ENCODE assay signal across 13 cellular contexts in genomic region chr3:30650348-30650995, GRCh38. TPM values are rescaled to one million over a fixed set of nuclear protein-coding genes. Genes with fewer than 3 reads are reported as not detected.
DNase-seq lines count a peak whose midpoint lies in the region; ATAC-seq and TF ChIP-seq lines count a peak whose summit lies in the region.
"Had no signal": no experiment of that assay in that cellular context is flagged by ENCODE, and none has a peak within 500 bp of the region (broad histone marks: within the 10 kb centered on the region; RNA-seq: fewer than 3 reads in every experiment).

No MANE protein-coding gene starts in this region.

- H3K79me2 ChIP-seq in SU-DHL-6 (ENCODE audit: insufficient read depth, low read length): peaks cover 8% of the 10 kb centered on the region

- no peak for TF ChIP-seq POLR2A in esophagus muscularis mucosa (IDR thresholded peaks at IDR 0.05; ENCODE audit: low read depth)

- no peak overlapping the region for H2AFZ ChIP-seq in SU-DHL-6 (ENCODE audit: low read depth, low read length, severe bottlenecking)

- H3K9me3 Mint-ChIP-seq in activated CD4-positive, alpha-beta T cell treated with anti-CD3 and anti-CD28 coated beads, Interleukin-2, amount 10 ng/mL, durations not matched to agents 7 days and 5 days: no peaks in the 10 kb centered on the region
- peaks cover 3% of the 10 kb centered on the region for H3K9me3 Mint-ChIP-seq in stimulated activated memory B cell treated with anti-CD40 and anti-IgM and Interleukin-4, amounts not matched to agents 10 μg/mL and 1 μg/mL and 100 μg/mL, for 72 hours

- no peak for TF ChIP-seq CTCF in SU-DHL-6 (IDR thresholded peaks at IDR 0.05; ENCODE audit: insufficient read depth, low read length, poor library complexity, severe bottlenecking)
- no peak for TF ChIP-seq CTCF in esophagus muscularis mucosa (IDR thresholded peaks at IDR 0.05)

- no peak for DNase-seq in activated CD4-positive, alpha-beta T cell treated with anti-CD3 and anti-CD28 coated beads, Interleukin-2, amount 10 ng/mL, durations not matched to agents 7 days and 5 days
- DNase-seq in activated CD4-positive, alpha-beta T cell treated with anti-CD3 and anti-CD28 coated beads, Interleukin-2, amount 50 U/mL, for 48 hours: no peak
- DNase-seq in esophagus muscularis mucosa (ENCODE audit: extremely low spot score) (no peak), NCI-H226 (no peak), medulla oblongata (ENCODE audit: extremely low spot score) (no peak), COLO829 (ENCODE audit: low spot score) (no peak)
- DNase-seq: DND-41, H7, NCI-H446, retina, tibial artery had no signal

- POLR2A ChIA-PET in activated CD4-positive, alpha-beta T cell treated with anti-CD3 and anti-CD28 coated beads, Interleukin-2, amount 10 ng/mL, durations not matched to agents 7 days and 5 days (lab: Charles Lee): no interaction called here

- no peaks in the 10 kb centered on the region for H4K20me1 ChIP-seq in SU-DHL-6 (ENCODE audit: low read depth, low read length)

- ATAC-seq in stimulated activated memory B cell treated with anti-CD40 and anti-IgM and Interleukin-4, amounts not matched to agents 10 μg/mL and 1 μg/mL and 100 μg/mL, for 72 hours: no peak

- H3F3A ChIP-seq in SU-DHL-6 (ENCODE audit: insufficient read depth): peaks cover 16% of the 10 kb centered on the region

- no peaks in the 10 kb centered on the region for H3K9me2 ChIP-seq in SU-DHL-6 (replicated peaks; ENCODE audit: insufficient read depth, low read length)

- intact Hi-C loops in esophagus muscularis mucosa (cut with DNase I): no loop called here

- peaks cover 96% of the 10 kb centered on the region for H3K4me1 Mint-ChIP-seq in activated CD4-positive, alpha-beta T cell treated with anti-CD3 and anti-CD28 coated beads, Interleukin-2, amount 10 ng/mL, durations not matched to agents 7 days and 5 days
- peaks cover 78% of the 10 kb centered on the region for H3K4me1 Mint-ChIP-seq in stimulated activated memory B cell treated with anti-CD40 and anti-IgM and Interleukin-4, amounts not matched to agents 10 μg/mL and 1 μg/mL and 100 μg/mL, for 72 hours

- H3K4me1 ChIP-seq in esophagus muscularis mucosa: peaks cover 48 to 77% (median 68%) of the 10 kb centered on the region in 4 donors

- peak overlapping the region; percentile 60 for H3K27ac Mint-ChIP-seq in activated CD4-positive, alpha-beta T cell treated with anti-CD3 and anti-CD28 coated beads, Interleukin-2, amount 10 ng/mL, durations not matched to agents 7 days and 5 days
- peak overlapping the region; percentile 98 for H3K27ac Mint-ChIP-seq in stimulated activated memory B cell treated with anti-CD40 and anti-IgM and Interleukin-4, amounts not matched to agents 10 μg/mL and 1 μg/mL and 100 μg/mL, for 72 hours

- H3K27me3 ChIP-seq in SU-DHL-6 (ENCODE audit: low read length): no peaks in the 10 kb centered on the region
- H3K27me3 ChIP-seq in esophagus muscularis mucosa: no peaks in the 10 kb centered on the region
- H3K27me3 ChIP-seq: tibial artery had no signal

- H3K27ac ChIP-seq in SU-DHL-6 (ENCODE audit: low read depth, low read length): peak overlapping the region; percentile 88
- peak overlapping the region; percentile 36 to 62 (median 59) for H3K27ac ChIP-seq in esophagus muscularis mucosa (replicated peaks in 1 of 4)
- H3K27ac ChIP-seq: tibial artery had no signal

- H3K27me3 Mint-ChIP-seq in activated CD4-positive, alpha-beta T cell treated with anti-CD3 and anti-CD28 coated beads, Interleukin-2, amount 10 ng/mL, durations not matched to agents 7 days and 5 days: no peaks in the 10 kb centered on the region
- H3K27me3 Mint-ChIP-seq in stimulated activated memory B cell treated with anti-CD40 and anti-IgM and Interleukin-4, amounts not matched to agents 10 μg/mL and 1 μg/mL and 100 μg/mL, for 72 hours: no peaks in the 10 kb centered on the region

- H3K4me3 ChIP-seq in SU-DHL-6 (ENCODE audit: insufficient read depth, low read length, poor library complexity, severe bottlenecking) (no peak overlapping the region), esophagus muscularis mucosa (no peak overlapping the region)
- H3K4me3 ChIP-seq: tibial artery had no signal

- peak overlapping the region; percentile 39 for H3K9ac ChIP-seq in SU-DHL-6 (ENCODE audit: low read length)

- peaks cover 97% of the 10 kb centered on the region for H3K36me3 Mint-ChIP-seq in activated CD4-positive, alpha-beta T cell treated with anti-CD3 and anti-CD28 coated beads, Interleukin-2, amount 10 ng/mL, durations not matched to agents 7 days and 5 days (ENCODE audit: low read depth)
- peaks cover 88% of the 10 kb centered on the region for H3K36me3 Mint-ChIP-seq in stimulated activated memory B cell treated with anti-CD40 and anti-IgM and Interleukin-4, amounts not matched to agents 10 μg/mL and 1 μg/mL and 100 μg/mL, for 72 hours

- 94% methylated on average over 2 of the region's 2 CpGs for WGBS in esophagus muscularis mucosa

- no peak for TF ChIP-seq EP300 in esophagus muscularis mucosa (IDR thresholded peaks at IDR 0.05)

- H3K4me3 Mint-ChIP-seq in activated CD4-positive, alpha-beta T cell treated with anti-CD3 and anti-CD28 coated beads, Interleukin-2, amount 10 ng/mL, durations not matched to agents 7 days and 5 days: no peak overlapping the region
- peak overlapping the region; percentile 39 for H3K4me3 Mint-ChIP-seq in stimulated activated memory B cell treated with anti-CD40 and anti-IgM and Interleukin-4, amounts not matched to agents 10 μg/mL and 1 μg/mL and 100 μg/mL, for 72 hours

- no peaks in the 10 kb centered on the region for H3K9me3 ChIP-seq in SU-DHL-6 (ENCODE audit: insufficient read depth, low read length)
- H3K9me3 ChIP-seq in esophagus muscularis mucosa: no peaks in the 10 kb centered on the region
- H3K9me3 ChIP-seq: tibial artery had no signal

- peaks cover 29% of the 10 kb centered on the region for H3K36me3 ChIP-seq in SU-DHL-6 (ENCODE audit: low read length)
- H3K36me3 ChIP-seq in esophagus muscularis mucosa: peaks cover 57 to 100% (median 84%) of the 10 kb centered on the region in 4 donors

- CTCF ChIA-PET in activated CD4-positive, alpha-beta T cell treated with anti-CD3 and anti-CD28 coated beads, Interleukin-2, amount 10 ng/mL, durations not matched to agents 7 days and 5 days (lab: Charles Lee): interaction anchor here (0.6 kb wide), 1 partner anchor 32 kb away, joined by 4 read pairs; no protein-coding TSS in a partner anchor

- no peak overlapping the region for H3K4me2 ChIP-seq in SU-DHL-6 (ENCODE audit: low read depth, low read length, poor library complexity, severe bottlenecking)

RNA-seq across cellular contexts. Expression of gene TGFBR2, which starts 44.1 kb away (rescaled TPM):
- 10 to 100 TPM; 74.4 to 77.8 TPM for total RNA-seq in activated CD4-positive, alpha-beta T cell treated with anti-CD3 and anti-CD28 coated beads, Interleukin-2, amount 10 ng/mL, durations not matched to agents 7 days and 5 days
- 100 to 1,000 TPM; 202 to 292 (median 261) TPM for total RNA-seq in esophagus muscularis mucosa
